In the genomic region with DNA sequence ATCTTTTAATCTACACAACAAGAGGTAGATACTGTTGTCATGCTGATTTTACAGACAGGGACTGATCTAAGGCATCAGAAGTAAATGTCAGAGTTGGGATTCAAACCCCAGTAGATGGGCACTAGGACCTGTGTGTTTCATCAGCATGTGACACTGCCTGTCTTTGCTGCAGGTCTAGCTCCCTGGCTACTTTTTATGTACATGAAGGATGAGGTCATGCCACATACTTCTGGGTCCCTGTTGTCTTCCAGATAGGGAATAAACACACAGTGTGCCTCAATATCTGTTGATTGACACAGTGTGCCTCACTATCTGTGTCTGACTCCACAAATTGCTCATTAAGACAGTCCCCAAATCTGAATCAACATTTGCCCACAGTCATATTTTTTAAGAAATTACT, we compare ENCODE assay signal across 22 cellular contexts.
DNase-seq lines count a peak whose midpoint lies in the region; ATAC-seq and TF ChIP-seq lines count a peak whose summit lies in the region.
"Had no signal": no experiment of that assay in that cellular context is flagged by ENCODE, and none has a peak within 500 bp of the region (broad histone marks: within the 10 kb centered on the region; RNA-seq: fewer than 3 reads in every experiment).

No MANE protein-coding gene starts in this region.

- POLR2A ChIA-PET in WTC11 (lab: Charles Lee): no interaction called here

- H3K9me3 ChIP-seq in prostate gland (no peaks in the 10 kb centered on the region), hepatocyte (ENCODE audit: low read depth) (no peaks in the 10 kb centered on the region)
- H3K9me3 ChIP-seq: SJCRH30 had no signal

- H3K36me3 Mint-ChIP-seq in GM23338 (ENCODE audit: low read depth) (peaks cover 16% of the 10 kb centered on the region; the same call in 2 of the 3 replicates), WTC11 (peaks cover 16% of the 10 kb centered on the region)

- no peak for TF ChIP-seq CTCF in GM23338 (conservative IDR thresholded peaks at IDR 0.05; ENCODE audit: low read depth in 2 of 2)
- TF ChIP-seq CTCF in WTC11 (IDR thresholded peaks at IDR 0.05): no peak
- no peak for TF ChIP-seq CTCF in prostate gland (IDR thresholded peaks at IDR 0.05)
- no peak for TF ChIP-seq CTCF in hepatocyte (IDR thresholded peaks at IDR 0.05; ENCODE audit: poor library complexity)

- H3K9me3 Mint-ChIP-seq in GM23338: peaks cover 20% of the 10 kb centered on the region
- H3K9me3 Mint-ChIP-seq in WTC11: peaks cover 20% of the 10 kb centered on the region

- H3K4me3 Mint-ChIP-seq in GM23338: no peak overlapping the region
- H3K4me3 Mint-ChIP-seq in WTC11: no peak overlapping the region

- no peaks in the 10 kb centered on the region; the same call in 1 of the 2 replicates for H3K9me2 ChIP-seq in GM23338 (ENCODE audit: insufficient read depth)
- no peaks in the 10 kb centered on the region for H3K9me2 ChIP-seq in hepatocyte (replicated peaks; ENCODE audit: insufficient read depth)

- H3K79me2 ChIP-seq in GM23338 (replicated peaks; ENCODE audit: insufficient read depth) (no peaks in the 10 kb centered on the region), hepatocyte (no peaks in the 10 kb centered on the region)

- H3K27me3 ChIP-seq in GM23338 (ENCODE audit: insufficient read depth) (no peaks in the 10 kb centered on the region), prostate gland (replicated peaks; ENCODE audit: insufficient read depth) (no peaks in the 10 kb centered on the region), hepatocyte (no peaks in the 10 kb centered on the region)
- H3K27me3 ChIP-seq: SJCRH30 had no signal

- H3F3A ChIP-seq in GM23338 (replicated peaks; ENCODE audit: low read depth): no peaks in the 10 kb centered on the region

- DNase-seq in GM23338 (ENCODE audit: low spot score) (peak; percentile 11), WTC11 (ENCODE audit: low spot score) (no peak), erythroblast (lab: John Stamatoyannopoulos, UW) (peak; percentile 8 to 10), islet precursor cell (peak; percentile 57), SKM-1 treated with dmso at 0.1 percent for 144 hours (lab: John Stamatoyannopoulos, UW; ENCODE audit: unreplicated experiment) (no peak), prostate gland (ENCODE audit: low spot score) (no peak), hepatocyte (ENCODE audit: low spot score) (no peak)
- DNase-seq: Calu3, DMS79 treated with DMSO at 0.1 percent for 48 hours, H7, KBM-7, NCI-H1105 treated with DMSO at 0.1 percent for 48 hours, NCI-H146, NCI-H1930, NCI-H2227 treated with DMSO at 0.1 percent for 48 hours, NCI-H510A treated with DMSO at 0.1 percent for 48 hours, NCI-H774, PC-3, SJCRH30 had no signal

- no peak overlapping the region for H3K27ac ChIP-seq in GM23338 (ENCODE audit: low read depth)
- no peak overlapping the region for H3K27ac ChIP-seq in prostate gland
- no peak overlapping the region for H3K27ac ChIP-seq in hepatocyte
- H3K27ac ChIP-seq: SJCRH30 had no signal

- no peak overlapping the region for H3K4me3 ChIP-seq in GM23338
- no peak overlapping the region for H3K4me3 ChIP-seq in prostate gland
- no peak overlapping the region for H3K4me3 ChIP-seq in hepatocyte
- H3K4me3 ChIP-seq: SJCRH30 had no signal

- no peaks in the 10 kb centered on the region for H3K36me3 ChIP-seq in GM23338 (ENCODE audit: insufficient read depth)
- no peaks in the 10 kb centered on the region for H3K36me3 ChIP-seq in prostate gland
- H3K36me3 ChIP-seq in hepatocyte (replicated peaks; ENCODE audit: insufficient read depth, low read depth): no peaks in the 10 kb centered on the region
- H3K36me3 ChIP-seq: SJCRH30 had no signal

- intact Hi-C loops in prostate gland (cut with DNase I): no loop called here

- H3K4me2 ChIP-seq in GM23338: no peak overlapping the region
- H3K4me2 ChIP-seq in hepatocyte: no peak overlapping the region

- H3K27ac Mint-ChIP-seq in GM23338 (no peak overlapping the region), WTC11 (no peak overlapping the region)

- H3K4me1 ChIP-seq in GM23338 (ENCODE audit: insufficient read depth): peaks cover 4% of the 10 kb centered on the region; the same call in 1 of the 2 replicates
- H3K4me1 ChIP-seq in prostate gland (replicated peaks): no peaks in the 10 kb centered on the region
- no peaks in the 10 kb centered on the region for H3K4me1 ChIP-seq in hepatocyte (ENCODE audit: insufficient read depth)
- H3K4me1 ChIP-seq: SJCRH30 had no signal

- TF ChIP-seq POLR2A in erythroblast (IDR thresholded peaks at IDR 0.05; ENCODE audit: low read length) (no peak), prostate gland (IDR thresholded peaks at IDR 0.05) (no peak)

- CTCF ChIA-PET in WTC11 (lab: Charles Lee): no interaction called here

- ATAC-seq in GM23338: peak; percentile 33; the same call in 1 of the 3 replicates
- ATAC-seq in WTC11: peak; percentile 65
- no peak for ATAC-seq in GM19395 (IDR thresholded peaks at IDR 0.05; ENCODE audit: unreplicated experiment)
- ATAC-seq: PC-3, Right ventricle myocardium inferior, SK-N-SH treated with all-trans-retinoic acid at 6 μM for 48 hours had no signal

- H3K4me1 Mint-ChIP-seq in GM23338: peaks cover 6% of the 10 kb centered on the region; the same call in 2 of the 3 replicates
- H3K4me1 Mint-ChIP-seq in WTC11: 0 out of 2 replicates have a peak, but pooled peaks cover 3% of the 10 kb centered on the region

- H3K27me3 Mint-ChIP-seq in GM23338 (ENCODE audit: insufficient read depth, low read depth, poor library complexity) (no peaks in the 10 kb centered on the region), WTC11 (ENCODE audit: low read depth) (no peaks in the 10 kb centered on the region)

- H2AFZ ChIP-seq in GM23338: no peak overlapping the region
- no peak overlapping the region for H2AFZ ChIP-seq in hepatocyte

- H4K20me1 ChIP-seq in GM23338 (replicated peaks; ENCODE audit: insufficient read depth): no peaks in the 10 kb centered on the region
- H4K20me1 ChIP-seq in hepatocyte (ENCODE audit: insufficient read depth, poor library complexity, severe bottlenecking): no peaks in the 10 kb centered on the region

TF ChIP-seq in GM23338, 12 proteins besides CTCF, POLR2A, EP300 and RAD21:
- TF ChIP-seq EZH2phosphoT487 (IDR thresholded peaks at IDR 0.05; ENCODE audit: unreplicated experiment): no peak
- no peak for TF ChIP-seq EZH2 (IDR thresholded peaks at IDR 0.05; ENCODE audit: low read depth, unreplicated experiment)
- TF ChIP-seq STAT1 (IDR thresholded peaks at IDR 0.05; ENCODE audit: unreplicated experiment): no peak
- TF ChIP-seq, protein P1, sequence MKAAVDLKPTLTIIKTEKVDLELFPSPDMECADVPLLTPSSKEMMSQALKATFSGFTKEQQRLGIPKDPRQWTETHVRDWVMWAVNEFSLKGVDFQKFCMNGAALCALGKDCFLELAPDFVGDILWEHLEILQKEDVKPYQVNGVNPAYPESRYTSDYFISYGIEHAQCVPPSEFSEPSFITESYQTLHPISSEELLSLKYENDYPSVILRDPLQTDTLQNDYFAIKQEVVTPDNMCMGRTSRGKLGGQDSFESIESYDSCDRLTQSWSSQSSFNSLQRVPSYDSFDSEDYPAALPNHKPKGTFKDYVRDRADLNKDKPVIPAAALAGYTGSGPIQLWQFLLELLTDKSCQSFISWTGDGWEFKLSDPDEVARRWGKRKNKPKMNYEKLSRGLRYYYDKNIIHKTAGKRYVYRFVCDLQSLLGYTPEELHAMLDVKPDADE (IDR thresholded peaks at IDR 0.05): no peak

TF ChIP-seq in WTC11, 78 proteins besides CTCF, POLR2A, EP300 and RAD21:
- TF ChIP-seq, protein P2, sequence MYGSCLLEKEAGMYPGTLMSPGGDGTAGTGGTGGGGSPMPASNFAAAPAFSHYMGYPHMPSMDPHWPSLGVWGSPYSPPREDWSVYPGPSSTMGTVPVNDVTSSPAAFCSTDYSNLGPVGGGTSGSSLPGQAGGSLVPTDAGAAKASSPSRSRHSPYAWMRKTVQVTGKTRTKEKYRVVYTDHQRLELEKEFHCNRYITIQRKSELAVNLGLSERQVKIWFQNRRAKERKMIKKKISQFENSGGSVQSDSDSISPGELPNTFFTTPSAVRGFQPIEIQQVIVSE (CRISPR knock-in tag; IDR thresholded peaks at IDR 0.05; ENCODE audit: borderline replicate concordance): no peak
- 0 out of 2 replicates have a peak, but pooled peaks have one; percentile 23 for TF ChIP-seq ZNF232 (CRISPR knock-in tag; IDR thresholded peaks at IDR 0.05)
- TF ChIP-seq, protein P3, sequence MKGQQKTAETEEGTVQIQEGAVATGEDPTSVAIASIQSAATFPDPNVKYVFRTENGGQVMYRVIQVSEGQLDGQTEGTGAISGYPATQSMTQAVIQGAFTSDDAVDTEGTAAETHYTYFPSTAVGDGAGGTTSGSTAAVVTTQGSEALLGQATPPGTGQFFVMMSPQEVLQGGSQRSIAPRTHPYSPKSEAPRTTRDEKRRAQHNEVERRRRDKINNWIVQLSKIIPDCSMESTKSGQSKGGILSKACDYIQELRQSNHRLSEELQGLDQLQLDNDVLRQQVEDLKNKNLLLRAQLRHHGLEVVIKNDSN (CRISPR knock-in tag; IDR thresholded peaks at IDR 0.05): peak; percentile 50; the same call in 1 of the 2 replicates

Comparison
In these comparisons a context has a peak if more than half of its experiments do, and no peak if none do; other contexts are left out.
1. DNase-seq: peak in GM23338 (single experiment), erythroblast (2 of 2) and islet precursor cell (single experiment); none in WTC11 (single experiment), SKM-1 treated with dmso at 0.1 percent for 144 hours (single experiment), prostate gland (single experiment) and hepatocyte (single experiment).